Comparison of ENCODE assay signal across 8 cellular contexts in the genomic region with DNA sequence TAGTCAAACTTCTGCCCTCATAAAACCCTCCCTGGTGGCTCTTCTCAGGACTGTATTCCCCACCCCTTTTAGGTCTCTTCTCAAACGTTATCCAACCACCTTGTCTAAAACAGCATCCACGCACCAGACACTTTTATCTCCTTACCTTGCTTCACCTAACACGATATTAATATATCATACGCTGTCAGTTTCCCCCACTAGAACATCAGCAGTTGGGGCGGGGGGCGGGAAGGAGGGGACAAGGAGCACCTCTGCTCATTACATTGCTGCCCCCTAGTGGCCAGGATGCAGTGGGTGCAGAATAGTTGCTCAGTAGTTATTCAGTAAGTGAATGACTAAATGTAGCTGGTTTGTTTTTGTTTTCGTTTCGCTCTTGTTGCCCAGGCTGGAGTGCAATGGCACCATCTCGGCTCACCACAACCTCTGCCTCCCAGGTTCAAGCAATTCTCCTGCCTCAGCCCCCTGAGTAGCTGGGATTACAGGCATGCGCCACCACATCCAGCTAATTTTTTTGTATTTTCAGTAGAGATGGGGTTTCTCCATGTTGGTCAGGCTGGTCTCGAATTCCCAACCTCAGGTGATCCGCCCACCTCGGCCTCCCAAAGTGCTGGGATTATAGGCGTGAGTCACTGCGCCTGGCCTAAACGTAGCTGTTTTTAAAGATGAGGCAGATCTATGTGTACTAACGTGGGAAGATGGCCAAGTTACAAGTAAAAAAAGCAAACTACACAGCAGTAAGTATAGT. TPM values are rescaled to one million over a fixed set of nuclear protein-coding genes. Genes with fewer than 3 reads are reported as not detected.
DNase-seq lines count a peak whose midpoint lies in the region; ATAC-seq and TF ChIP-seq lines count a peak whose summit lies in the region.
"Not testable (repeated sequence)": the region's sequence is repeated elsewhere in the genome, so short reads cannot be mapped to it uniquely, and the experiment has no call there.

No MANE protein-coding gene starts in this region.

- H4K20me1 ChIP-seq in BLaER1; fibroblast of lung (ENCODE audit: control insufficient read depth, extremely low read depth, insufficient read depth, low read length): not testable (repeated sequence)

- not testable (repeated sequence) for H3K4me1 ChIP-seq in BLaER1; fibroblast of lung (ENCODE audit: control insufficient read depth, extremely low read depth, insufficient read depth, low read length); mucosa of descending colon (ENCODE audit: low read depth)

- CTCF ChIA-PET in T-cell (lab: Charles Lee) = interaction anchor here (0.6 to 1.0 kb wide), 4 partner anchors 15 to 307 kb away, joined by 4 to 8 read pairs (median 6); no protein-coding TSS in a partner anchor

- POLR2A ChIA-PET in T-cell (lab: Charles Lee) = not testable (repeated sequence)

- not testable (repeated sequence) for H3K4me3 ChIP-seq in BLaER1; fibroblast of lung (replicated peaks in 1 of 4; ENCODE audit: control extremely low read depth in 1 of 4, insufficient read depth in 1 of 4, low read depth in 3 of 4, low read length in 4 of 4); mucosa of descending colon

- not testable (repeated sequence) for H3K79me2 ChIP-seq in fibroblast of lung (ENCODE audit: control insufficient read depth, insufficient read depth, low read length)

- H3K9me3 ChIP-seq in BLaER1; fibroblast of lung (ENCODE audit: control insufficient read depth, insufficient read depth, low read depth, low read length); mucosa of descending colon: not testable (repeated sequence)

- intact Hi-C loops in mucosa of descending colon (cut with DNase I, micrococcal nuclease) = not testable (repeated sequence)

- H3K27me3 Mint-ChIP-seq in T-cell = peaks cover 7 to 10% of the 10 kb centered on the region in 2 donors

- not testable (repeated sequence) for H3K9me3 Mint-ChIP-seq in T-cell

- H3K4me2 ChIP-seq in BLaER1 = peak overlapping the region; percentile 14; the same call in 1 of the 2 replicates
- H3K4me2 ChIP-seq in fibroblast of lung (ENCODE audit: extremely low read depth, insufficient read depth, low read length) = not testable (repeated sequence)

- H3K36me3 Mint-ChIP-seq in T-cell = not testable (repeated sequence)

- H3K27ac Mint-ChIP-seq in T-cell = not testable (repeated sequence)

- H3K27me3 ChIP-seq in BLaER1; fibroblast of lung (ENCODE audit: control insufficient read depth, insufficient read depth, low read length): not testable (repeated sequence)

- DNase-seq in H4 (ENCODE audit: low spot score) (peak; percentile 81), NCI-H2081 (lab: John Stamatoyannopoulos, UW) (peak; percentile 50 to 73), T-cell (peak; percentile 17 to 68 (median 50)), activated gamma-delta T cell treated with Interleukin-2 at 50 U/mL for 16 hours (peak; percentile 67), fibroblast of lung (ENCODE audit: low read depth in 2 of 2) (peak; percentile 59 to 69), mucosa of descending colon (peak in 1 of 3 donors; percentile 60)
- peak; percentile 50 for DNase-seq in stimulated activated CD8-positive, alpha-beta memory T cell treated with anti-CD3 and anti-CD28 coated beads, Interleukin-12 subunit alpha, Interleukin-12 subunit beta, amount 100 ng/mL, for 1 hour (ENCODE audit: low read depth)

- peaks cover 81% of the 10 kb centered on the region for H3K36me3 ChIP-seq in BLaER1
- H3K36me3 ChIP-seq in fibroblast of lung (ENCODE audit: control insufficient read depth, insufficient read depth, low read length); mucosa of descending colon (ENCODE audit: low read depth): not testable (repeated sequence)

- not testable (repeated sequence) for H3K9ac ChIP-seq in BLaER1; fibroblast of lung (ENCODE audit: insufficient read depth, low read length)

- not testable (repeated sequence) for H3K27ac ChIP-seq in BLaER1; fibroblast of lung (ENCODE audit: insufficient read depth, low read length)

- peak; percentile 80 to 90 for TF ChIP-seq CTCF in fibroblast of lung (conservative IDR thresholded peaks at IDR 0.05 in 1 of 2, IDR thresholded peaks at IDR 0.05 in 1 of 2; ENCODE audit: low read depth in 1 of 2, low read length in 2 of 2)
- TF ChIP-seq CTCF in mucosa of descending colon (IDR thresholded peaks at IDR 0.05) = peak; percentile 49

- ATAC-seq in T-cell (replicated peaks in 1 of 4) (peak; percentile 63 to 85 (median 80)), mucosa of descending colon (peak; percentile 88)

- H2AFZ ChIP-seq in fibroblast of lung (ENCODE audit: low read length) = not testable (repeated sequence)

- H3K4me3 Mint-ChIP-seq in T-cell = not testable (repeated sequence)

- H3K4me1 Mint-ChIP-seq in T-cell = not testable (repeated sequence)

RNA-seq across cellular contexts. Expression of a gene that starts 35.2 kb away (rescaled TPM):
- 0.12 TPM in 1 of 2 replicates, not detected in the other for total RNA-seq in H4 (2014; rRNA removed; shearing (Covaris generic))
- total RNA-seq in T-cell (1 to 10 TPM in 3 of 5 donors, under 1 TPM in 2; 0.26 to 1.5 (median 1.3) TPM), fibroblast of lung (0.77 and 3.5 TPM in 2 replicates), mucosa of descending colon (10 to 100 TPM in 1 of 3 donors, 1 to 10 TPM in 1, under 1 TPM in 1; 0.67 to 25.8 (median 2.0) TPM)
- 0.03 and 0.69 TPM in 2 replicates for polyA plus RNA-seq in fibroblast of lung
- polyA plus RNA-seq in fibroblast of lung (2012) = 0.31 and 1.4 TPM in 2 replicates
- 0.12 and 3.6 TPM in 2 replicates for polyA minus RNA-seq in fibroblast of lung (ENCODE audit: low replicate concordance)

RNA-seq across cellular contexts. Expression of a gene that starts 40.8 kb away (rescaled TPM):
- 2.1 and 2.8 TPM in 2 replicates for total RNA-seq in H4 (2014; rRNA removed; shearing (Covaris generic))
- 10 to 100 TPM in 1 of 5 donors, 1 to 10 TPM in 4; 4.3 to 14.4 (median 6.3) TPM for total RNA-seq in T-cell
- under 0.01 and 0.17 TPM in 2 replicates for total RNA-seq in fibroblast of lung
- 0.05 TPM in 1 of 2 replicates, not detected in the other for polyA plus RNA-seq in fibroblast of lung
- 0.16 and 0.20 TPM in 2 replicates for polyA plus RNA-seq in fibroblast of lung (2012)
- 0.59 and 1.1 TPM in 2 replicates for polyA minus RNA-seq in fibroblast of lung (ENCODE audit: low replicate concordance)
- total RNA-seq in mucosa of descending colon = 1 to 10 TPM in 1 of 3 donors, not detected in 2; 8.3 TPM

RNA-seq across cellular contexts. Expression of a gene that starts 41.2 kb away (rescaled TPM):
- 11.8 and 15.8 TPM in 2 replicates for total RNA-seq in H4 (2014; rRNA removed; shearing (Covaris generic))
- total RNA-seq in T-cell = 10 to 100 TPM; 18.4 to 27.4 (median 26.6) TPM
- 7.7 and 9.9 TPM in 2 replicates for total RNA-seq in fibroblast of lung
- 5.1 and 6.6 TPM in 2 replicates for polyA plus RNA-seq in fibroblast of lung
- polyA plus RNA-seq in fibroblast of lung (2012) = 7.4 and 11.2 TPM in 2 replicates
- 34.2 and 46.5 TPM in 2 replicates for polyA minus RNA-seq in fibroblast of lung (ENCODE audit: low replicate concordance)
- 10 to 100 TPM; 11.2 to 17.5 (median 17.0) TPM for total RNA-seq in mucosa of descending colon
